30 cellular contexts compared by ENCODE assay signal in genomic region chr9:128861501-128861900, GRCh38. TPM values are rescaled to one million over a fixed set of nuclear protein-coding genes. Genes with fewer than 3 reads are reported as not detected.
A peak's percentile ranks its signal among the peaks of the same experiment; 100 is the strongest.
DNase-seq lines count a peak whose midpoint lies in the region; ATAC-seq and TF ChIP-seq lines count a peak whose summit lies in the region.
"Had no signal": no experiment of that assay in that cellular context is flagged by ENCODE, and none has a peak within 500 bp of the region (broad histone marks: within the 10 kb centered on the region; RNA-seq: fewer than 3 reads in every experiment).

No MANE protein-coding gene starts in this region.

- H3K4me3 Mint-ChIP-seq in activated T-helper 1 cell treated with anti-CD3 and anti-CD28 coated beads, Interleukin-12 subunit alpha, Interleukin-12 subunit beta, Interleukin-2, Interleukin-4 antibody, amounts not matched to agents 30 ng/mL and 10 ng/mL and 1 ng/mL, durations not matched to agents 14 hours and 24 hours and 36 hours: no peak overlapping the region
- H3K4me3 Mint-ChIP-seq: activated CD8-positive, alpha-beta T cell treated with anti-CD3 and anti-CD28 coated beads, Interleukin-2, amount 10 ng/mL, durations not matched to agents 7 days and 5 days; naive B cell; stimulated activated naive B cell treated with anti-CD40 and anti-IgM and Interleukin-4, amounts not matched to agents 10 μg/mL and 1 μg/mL and 100 μg/mL, for 72 hours; type B pancreatic cell had no signal

- ATAC-seq in left lung: peak; percentile 48
- ATAC-seq in GM18909 (IDR thresholded peaks at IDR 0.05; ENCODE audit: poor library complexity, unreplicated experiment): no peak
- ATAC-seq: activated CD8-positive, alpha-beta T cell treated with anti-CD3 and anti-CD28 coated beads, Interleukin-2, amount 10 ng/mL, durations not matched to agents 7 days and 5 days; Panc1; stimulated activated naive B cell treated with anti-CD40 and anti-IgM and Interleukin-4, amounts not matched to agents 10 μg/mL and 1 μg/mL and 100 μg/mL, for 72 hours had no signal

- 79 to 95% (median 82%) methylated on average over 5 to 6 of the region's 6 CpGs for WGBS in spleen, 5 donors

- peaks cover 0 to 16% of the 10 kb centered on the region in 2 donors for H3K4me1 ChIP-seq in left lung
- H3K4me1 ChIP-seq in spleen: peaks cover 0 to 14% (median 7%) of the 10 kb centered on the region in 6 donors
- H3K4me1 ChIP-seq: BE2C, right atrium auricular region had no signal

- DNase-seq in left lung (no peak), spleen (peak; percentile 42), amygdala (lab: John Stamatoyannopoulos, UW) (no peak)
- no peak for DNase-seq in activated T-helper 1 cell treated with anti-CD3 and anti-CD28 coated beads, Interleukin-12 subunit alpha, Interleukin-12 subunit beta, Interleukin-2, Interleukin-4 antibody, amounts not matched to agents 30 ng/mL and 10 ng/mL and 1 ng/mL, durations not matched to agents 14 hours and 24 hours and 36 hours (ENCODE audit: low spot score)
- no peak for DNase-seq in activated CD4-positive, alpha-beta T cell treated with anti-CD3 and anti-CD28 coated beads for 4 hours
- DNase-seq: activated CD4-positive, CD25-positive, alpha-beta regulatory T cell; activated CD8-positive, alpha-beta T cell treated with anti-CD3 and anti-CD28 coated beads, Interleukin-2, amount 10 ng/mL, durations not matched to agents 7 days and 5 days; activated naive CD4-positive, alpha-beta T cell; activated T-cell treated with anti-CD3 and anti-CD28 coated beads for 4 hours; amniotic stem cell; BE2C; central memory CD4-positive, alpha-beta T cell; COR-L47; DMS79; GF-D8; glutamatergic neuron; KG1; naive B cell; NCI-H1436; NCI-H524 treated with DMSO at 0.1 percent for 48 hours; stimulated activated CD4-positive, alpha-beta T cell treated with anti-CD3 and anti-CD28 coated beads, Interleukin-12 subunit alpha, Interleukin-12 subunit beta, amount 100 ng/mL, for 4 hours; stimulated activated CD4-positive, alpha-beta T cell treated with anti-CD3 and anti-CD28 coated beads, Interleukin-4, amount 100 ng/mL, for 24 hours; stimulated activated naive B cell treated with anti-CD40 and anti-IgM and Interleukin-4, amounts not matched to agents 10 μg/mL and 1 μg/mL and 100 μg/mL, for 72 hours had no signal

- H3K4me3 ChIP-seq in left lung: no peak overlapping the region
- no peak overlapping the region for H3K4me3 ChIP-seq in spleen
- H3K4me3 ChIP-seq: right atrium auricular region had no signal

- H3K36me3 ChIP-seq in left lung (no peaks in the 10 kb centered on the region), spleen (no peaks in the 10 kb centered on the region)
- H3K36me3 ChIP-seq: right atrium auricular region had no signal

- peaks cover 6% of the 10 kb centered on the region for H3K4me1 Mint-ChIP-seq in activated T-helper 1 cell treated with anti-CD3 and anti-CD28 coated beads, Interleukin-12 subunit alpha, Interleukin-12 subunit beta, Interleukin-2, Interleukin-4 antibody, amounts not matched to agents 30 ng/mL and 10 ng/mL and 1 ng/mL, durations not matched to agents 14 hours and 24 hours and 36 hours (ENCODE audit: low read depth)

- H3K9me3 Mint-ChIP-seq in activated T-helper 1 cell treated with anti-CD3 and anti-CD28 coated beads, Interleukin-12 subunit alpha, Interleukin-12 subunit beta, Interleukin-2, Interleukin-4 antibody, amounts not matched to agents 30 ng/mL and 10 ng/mL and 1 ng/mL, durations not matched to agents 14 hours and 24 hours and 36 hours: no peaks in the 10 kb centered on the region
- H3K9me3 Mint-ChIP-seq: naive B cell; stimulated activated naive B cell treated with anti-CD40 and anti-IgM and Interleukin-4, amounts not matched to agents 10 μg/mL and 1 μg/mL and 100 μg/mL, for 72 hours; type B pancreatic cell had no signal

- H3K27me3 Mint-ChIP-seq in activated T-helper 1 cell treated with anti-CD3 and anti-CD28 coated beads, Interleukin-12 subunit alpha, Interleukin-12 subunit beta, Interleukin-2, Interleukin-4 antibody, amounts not matched to agents 30 ng/mL and 10 ng/mL and 1 ng/mL, durations not matched to agents 14 hours and 24 hours and 36 hours (ENCODE audit: insufficient read depth): no peaks in the 10 kb centered on the region
- H3K27me3 Mint-ChIP-seq: naive B cell; stimulated activated naive B cell treated with anti-CD40 and anti-IgM and Interleukin-4, amounts not matched to agents 10 μg/mL and 1 μg/mL and 100 μg/mL, for 72 hours; type B pancreatic cell had no signal

- intact Hi-C loops in left lung (cut with DNase I) (no loop called here), spleen (cut with DNase I; ENCODE audit: low total_unique reads) (no loop called here)
- intact Hi-C loops in activated T-helper 1 cell treated with anti-CD3 and anti-CD28 coated beads, Interleukin-12 subunit alpha, Interleukin-12 subunit beta, Interleukin-2, Interleukin-4 antibody, amounts not matched to agents 30 ng/mL and 10 ng/mL and 1 ng/mL, durations not matched to agents 14 hours and 24 hours and 36 hours (cut with micrococcal nuclease): no loop called here

- H3K27me3 ChIP-seq in left lung (no peaks in the 10 kb centered on the region), spleen (replicated peaks in 1 of 7) (no peaks in the 10 kb centered on the region)
- H3K27me3 ChIP-seq: BE2C, right atrium auricular region had no signal

- no peak overlapping the region for H3K27ac Mint-ChIP-seq in activated T-helper 1 cell treated with anti-CD3 and anti-CD28 coated beads, Interleukin-12 subunit alpha, Interleukin-12 subunit beta, Interleukin-2, Interleukin-4 antibody, amounts not matched to agents 30 ng/mL and 10 ng/mL and 1 ng/mL, durations not matched to agents 14 hours and 24 hours and 36 hours
- H3K27ac Mint-ChIP-seq: stimulated activated naive B cell treated with anti-CD40 and anti-IgM and Interleukin-4, amounts not matched to agents 10 μg/mL and 1 μg/mL and 100 μg/mL, for 72 hours; type B pancreatic cell had no signal

- TF ChIP-seq POLR2A in spleen (IDR thresholded peaks at IDR 0.05): no peak

- peak overlapping the region; percentile 95 for H3K27ac ChIP-seq in 22Rv1
- H3K27ac ChIP-seq in angular gyrus (ENCODE audit: low read depth, low read length): peak overlapping the region; percentile 20
- peak overlapping the region in 1 of 2 donors; percentile 15 for H3K27ac ChIP-seq in left lung
- H3K27ac ChIP-seq in spleen: no peak overlapping the region
- H3K27ac ChIP-seq: right atrium auricular region had no signal

- H3K9me3 ChIP-seq in left lung (no peaks in the 10 kb centered on the region), spleen (no peaks in the 10 kb centered on the region)
- H3K9me3 ChIP-seq: BE2C, right atrium auricular region had no signal

- no peak for TF ChIP-seq CTCF in 22Rv1 (IDR thresholded peaks at IDR 0.05)
- TF ChIP-seq CTCF in left lung (IDR thresholded peaks at IDR 0.05): no peak
- no peak for TF ChIP-seq CTCF in spleen (IDR thresholded peaks at IDR 0.05 in 8 of 11, conservative IDR thresholded peaks at IDR 0.05 in 3 of 11)

- H3K36me3 Mint-ChIP-seq in activated T-helper 1 cell treated with anti-CD3 and anti-CD28 coated beads, Interleukin-12 subunit alpha, Interleukin-12 subunit beta, Interleukin-2, Interleukin-4 antibody, amounts not matched to agents 30 ng/mL and 10 ng/mL and 1 ng/mL, durations not matched to agents 14 hours and 24 hours and 36 hours (ENCODE audit: low read depth): no peaks in the 10 kb centered on the region
- H3K36me3 Mint-ChIP-seq: naive B cell, type B pancreatic cell had no signal

RNA-seq across cellular contexts. Expression of gene KYAT1, which starts 20.2 kb away (rescaled TPM):
- total RNA-seq in left lung (1 to 10 TPM; 6.2 to 7.4 TPM), spleen (1 to 10 TPM; 4.7 to 8.7 (median 6.4) TPM)
- 10 to 100 TPM in 1 of 3 donors, 1 to 10 TPM in 2; 6.6 to 19.9 (median 7.9) TPM for polyA plus RNA-seq in spleen
- 10.6 and 12.2 TPM in 2 replicates for total RNA-seq in activated T-helper 1 cell treated with anti-CD3 and anti-CD28 coated beads, Interleukin-12 subunit alpha, Interleukin-12 subunit beta, Interleukin-2, Interleukin-4 antibody, amounts not matched to agents 30 ng/mL and 10 ng/mL and 1 ng/mL, durations not matched to agents 14 hours and 24 hours and 36 hours

RNA-seq across cellular contexts. Expression of gene LRRC8A, which starts 20.4 kb away (rescaled TPM):
- total RNA-seq in left lung (10 to 100 TPM; 61.9 to 70.6 TPM), spleen (10 to 100 TPM; 22.8 to 59.0 (median 39.1) TPM)
- 10 to 100 TPM in 1 of 3 donors, 1 to 10 TPM in 2; 3.5 to 10.3 (median 5.8) TPM for polyA plus RNA-seq in spleen
- 30.1 and 32.9 TPM in 2 replicates for total RNA-seq in activated T-helper 1 cell treated with anti-CD3 and anti-CD28 coated beads, Interleukin-12 subunit alpha, Interleukin-12 subunit beta, Interleukin-2, Interleukin-4 antibody, amounts not matched to agents 30 ng/mL and 10 ng/mL and 1 ng/mL, durations not matched to agents 14 hours and 24 hours and 36 hours

RNA-seq across cellular contexts. Expression of gene SPOUT1, which starts 31.9 kb away (rescaled TPM):
- total RNA-seq in left lung: 10 to 100 TPM; 40.5 to 49.3 TPM
- 10 to 100 TPM; 34.9 to 54.3 (median 40.3) TPM for total RNA-seq in spleen
- 10 to 100 TPM; 31.9 to 53.5 (median 37.5) TPM for polyA plus RNA-seq in spleen
- 151 and 158 TPM in 2 replicates for total RNA-seq in activated T-helper 1 cell treated with anti-CD3 and anti-CD28 coated beads, Interleukin-12 subunit alpha, Interleukin-12 subunit beta, Interleukin-2, Interleukin-4 antibody, amounts not matched to agents 30 ng/mL and 10 ng/mL and 1 ng/mL, durations not matched to agents 14 hours and 24 hours and 36 hours

RNA-seq across cellular contexts. Expression of gene ENDOG, which starts 43.2 kb away (rescaled TPM):
- 10 to 100 TPM; 22.8 to 24.7 TPM for total RNA-seq in left lung
- 10 to 100 TPM in 5 of 7 donors, 1 to 10 TPM in 2; 9.6 to 16.9 (median 12.9) TPM for total RNA-seq in spleen
- polyA plus RNA-seq in spleen: 10 to 100 TPM; 13.3 to 16.2 (median 15.4) TPM
- total RNA-seq in activated T-helper 1 cell treated with anti-CD3 and anti-CD28 coated beads, Interleukin-12 subunit alpha, Interleukin-12 subunit beta, Interleukin-2, Interleukin-4 antibody, amounts not matched to agents 30 ng/mL and 10 ng/mL and 1 ng/mL, durations not matched to agents 14 hours and 24 hours and 36 hours: 22.1 and 26.2 TPM in 2 replicates

RNA-seq across cellular contexts. Expression of gene PHYHD1, which starts 59.3 kb away (rescaled TPM):
- total RNA-seq in left lung: 10 to 100 TPM; 32.6 to 49.4 TPM
- 10 to 100 TPM in 5 of 7 donors, 1 to 10 TPM in 2; 7.2 to 22.3 (median 10.9) TPM for total RNA-seq in spleen
- 10 to 100 TPM; 12.0 to 13.2 (median 13.2) TPM for polyA plus RNA-seq in spleen
- 0.34 and 1.0 TPM in 2 replicates for total RNA-seq in activated T-helper 1 cell treated with anti-CD3 and anti-CD28 coated beads, Interleukin-12 subunit alpha, Interleukin-12 subunit beta, Interleukin-2, Interleukin-4 antibody, amounts not matched to agents 30 ng/mL and 10 ng/mL and 1 ng/mL, durations not matched to agents 14 hours and 24 hours and 36 hours
- total RNA-seq: H4 had no signal

Comparison
In these comparisons a context has a peak if more than half of its experiments do, and no peak if none do; other contexts are left out.
1. H3K27ac ChIP-seq: peak in 22Rv1 (single experiment) and angular gyrus (single experiment); none in spleen (0 of 8).